ENCODE assay signal across 8 cellular contexts in the genomic region with DNA sequence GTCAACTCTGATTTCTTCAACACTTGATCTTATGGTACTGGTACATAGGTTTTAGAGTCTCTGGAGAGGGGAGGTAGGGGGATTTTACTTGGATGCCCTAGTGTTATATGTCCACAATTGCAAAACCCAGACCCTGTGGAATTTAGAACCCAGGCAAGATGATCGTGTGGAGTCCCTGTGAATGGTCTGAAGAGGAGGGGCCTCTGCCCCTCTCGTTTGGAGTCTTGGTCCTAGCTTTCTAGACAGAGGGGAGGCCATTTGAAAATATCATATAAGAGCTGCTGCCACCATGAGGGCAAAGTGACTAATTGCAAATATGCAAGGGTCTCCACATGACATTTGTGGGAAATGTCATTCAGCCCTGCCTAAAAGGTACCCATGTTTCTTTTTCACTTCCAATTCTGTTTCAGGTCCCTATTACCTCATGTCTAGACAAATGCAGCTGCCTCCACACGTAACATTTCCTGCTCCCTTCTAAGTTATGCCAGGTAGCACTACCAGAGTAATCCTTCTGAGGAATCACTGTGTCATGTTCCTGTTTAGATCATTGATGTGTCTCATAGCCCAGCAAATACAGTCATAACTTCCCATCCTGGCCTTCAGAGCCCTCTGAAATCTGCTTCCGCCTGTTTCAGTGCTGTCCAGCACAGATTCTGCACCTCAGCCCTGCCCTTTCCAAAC.
DNase-seq lines count a peak whose midpoint lies in the region; ATAC-seq and TF ChIP-seq lines count a peak whose summit lies in the region.

No MANE protein-coding gene starts in this region.

- TF ChIP-seq CTCF in GM20000 (IDR thresholded peaks at IDR 0.05; ENCODE audit: extremely low read depth, missing control alignments) (peak; percentile 62), progenitor cell of endocrine pancreas (IDR thresholded peaks at IDR 0.05; ENCODE audit: unreplicated experiment) (peak; percentile 62)

- no peak overlapping the region for H3K4me3 Mint-ChIP-seq in activated T-helper 1 cell treated with anti-CD3 and anti-CD28 coated beads, Interleukin-12 subunit alpha, Interleukin-12 subunit beta, Interleukin-2, Interleukin-4 antibody, amounts not matched to agents 30 ng/mL and 10 ng/mL and 1 ng/mL, durations not matched to agents 14 hours and 24 hours and 36 hours
- no peak overlapping the region for H3K4me3 Mint-ChIP-seq in progenitor cell of endocrine pancreas (ENCODE audit: low read depth)

- DNase-seq in EH (ENCODE audit: low read depth) (peak; percentile 61), GM20000 (ENCODE audit: low spot score) (peak; percentile 70), NOMO-1 (lab: John Stamatoyannopoulos, UW; ENCODE audit: unreplicated experiment in 2 of 2) (peak; percentile 12 to 64), germinal center (ENCODE audit: low spot score) (peak; percentile 60), progenitor cell of endocrine pancreas (ENCODE audit: low spot score, unreplicated experiment) (no peak), GOT3 (lab: John Stamatoyannopoulos, UW) (no peak)
- DNase-seq in activated T-helper 1 cell treated with anti-CD3 and anti-CD28 coated beads, Interleukin-12 subunit alpha, Interleukin-12 subunit beta, Interleukin-2, Interleukin-4 antibody, amounts not matched to agents 30 ng/mL and 10 ng/mL and 1 ng/mL, durations not matched to agents 14 hours and 24 hours and 36 hours (ENCODE audit: low spot score) = peak; percentile 22

- H3K36me3 Mint-ChIP-seq in activated T-helper 1 cell treated with anti-CD3 and anti-CD28 coated beads, Interleukin-12 subunit alpha, Interleukin-12 subunit beta, Interleukin-2, Interleukin-4 antibody, amounts not matched to agents 30 ng/mL and 10 ng/mL and 1 ng/mL, durations not matched to agents 14 hours and 24 hours and 36 hours (ENCODE audit: low read depth) = peaks cover 15% of the 10 kb centered on the region
- H3K36me3 Mint-ChIP-seq in progenitor cell of endocrine pancreas (ENCODE audit: insufficient read depth) = peaks cover 16% of the 10 kb centered on the region

- H3K27ac Mint-ChIP-seq in activated T-helper 1 cell treated with anti-CD3 and anti-CD28 coated beads, Interleukin-12 subunit alpha, Interleukin-12 subunit beta, Interleukin-2, Interleukin-4 antibody, amounts not matched to agents 30 ng/mL and 10 ng/mL and 1 ng/mL, durations not matched to agents 14 hours and 24 hours and 36 hours = peak overlapping the region; percentile 62
- no peak overlapping the region for H3K27ac Mint-ChIP-seq in progenitor cell of endocrine pancreas

- H3K9me3 Mint-ChIP-seq in activated T-helper 1 cell treated with anti-CD3 and anti-CD28 coated beads, Interleukin-12 subunit alpha, Interleukin-12 subunit beta, Interleukin-2, Interleukin-4 antibody, amounts not matched to agents 30 ng/mL and 10 ng/mL and 1 ng/mL, durations not matched to agents 14 hours and 24 hours and 36 hours = no peaks in the 10 kb centered on the region
- no peaks in the 10 kb centered on the region for H3K9me3 Mint-ChIP-seq in progenitor cell of endocrine pancreas (ENCODE audit: low read depth)

- intact Hi-C loops in activated T-helper 1 cell treated with anti-CD3 and anti-CD28 coated beads, Interleukin-12 subunit alpha, Interleukin-12 subunit beta, Interleukin-2, Interleukin-4 antibody, amounts not matched to agents 30 ng/mL and 10 ng/mL and 1 ng/mL, durations not matched to agents 14 hours and 24 hours and 36 hours (cut with micrococcal nuclease) = loop anchor here (1.0 to 5.0 kb wide), 6 partner anchors 10 to 596 kb away; no protein-coding TSS in a partner anchor

- ATAC-seq in HG03520 (IDR thresholded peaks at IDR 0.05; ENCODE audit: unreplicated experiment) = peak; percentile 70

- H3K4me1 Mint-ChIP-seq in activated T-helper 1 cell treated with anti-CD3 and anti-CD28 coated beads, Interleukin-12 subunit alpha, Interleukin-12 subunit beta, Interleukin-2, Interleukin-4 antibody, amounts not matched to agents 30 ng/mL and 10 ng/mL and 1 ng/mL, durations not matched to agents 14 hours and 24 hours and 36 hours (ENCODE audit: low read depth) = peaks cover 25% of the 10 kb centered on the region
- H3K4me1 Mint-ChIP-seq in progenitor cell of endocrine pancreas (ENCODE audit: low read depth) = peaks cover 16% of the 10 kb centered on the region

- no peaks in the 10 kb centered on the region for H3K27me3 Mint-ChIP-seq in activated T-helper 1 cell treated with anti-CD3 and anti-CD28 coated beads, Interleukin-12 subunit alpha, Interleukin-12 subunit beta, Interleukin-2, Interleukin-4 antibody, amounts not matched to agents 30 ng/mL and 10 ng/mL and 1 ng/mL, durations not matched to agents 14 hours and 24 hours and 36 hours (ENCODE audit: insufficient read depth)
- no peaks in the 10 kb centered on the region for H3K27me3 Mint-ChIP-seq in progenitor cell of endocrine pancreas

Comparison
In these comparisons a context has a peak if more than half of its experiments do, and no peak if none do; other contexts are left out.
1. DNase-seq: peak in EH (single experiment), GM20000 (single experiment), NOMO-1 (2 of 2), activated T-helper 1 cell treated with anti-CD3 and anti-CD28 coated beads, Interleukin-12 subunit alpha, Interleukin-12 subunit beta, Interleukin-2, Interleukin-4 antibody, amounts not matched to agents 30 ng/mL and 10 ng/mL and 1 ng/mL, durations not matched to agents 14 hours and 24 hours and 36 hours (single experiment) and germinal center (single experiment); none in progenitor cell of endocrine pancreas (single experiment) and GOT3 (single experiment).